ENCODE assay signal across 1 cellular context in genomic region chr7:101251871-101252659, GRCh38.
A peak's percentile ranks its signal among the peaks of the same experiment; 100 is the strongest.
TF ChIP-seq lines count a peak whose summit lies in the region.

No MANE protein-coding gene starts in this region.

TF ChIP-seq in HepG2, 621 proteins besides CTCF, POLR2A, EP300 and RAD21 (continued from another document and continues in another):
- TF ChIP-seq ZNF609 (CRISPR knock-in tag; IDR thresholded peaks at IDR 0.05; ENCODE audit: borderline replicate concordance), result peak; percentile 14; the same call in 1 of the 2 replicates
- peak; percentile 91; the same call in 1 of the 2 replicates for TF ChIP-seq KDM2A (CRISPR knock-in tag; IDR thresholded peaks at IDR 0.05; ENCODE audit: borderline replicate concordance, low read depth)
- no peak for TF ChIP-seq ZNF597 (CRISPR knock-in tag; IDR thresholded peaks at IDR 0.05)
- TF ChIP-seq SIN3A (IDR thresholded peaks at IDR 0.05; ENCODE audit: borderline replicate concordance, low read depth, low read length), result peak; percentile 92; the same call in 1 of the 2 replicates
- TF ChIP-seq ZNF230 (CRISPR knock-in tag; IDR thresholded peaks at IDR 0.05), result no peak
- TF ChIP-seq TBX2 (CRISPR knock-in tag; IDR thresholded peaks at IDR 0.05; ENCODE audit: borderline replicate concordance), result peak; percentile 56; the same call in 1 of the 2 replicates
- TF ChIP-seq TRAFD1 (CRISPR knock-in tag; IDR thresholded peaks at IDR 0.05; ENCODE audit: borderline replicate concordance), result 0 out of 2 replicates have a peak, but pooled peaks have one; percentile 83
- no peak for TF ChIP-seq TCF7L2 (IDR thresholded peaks at IDR 0.05; ENCODE audit: low read depth, low read length)
- TF ChIP-seq YEATS2 (CRISPR knock-in tag; IDR thresholded peaks at IDR 0.05; ENCODE audit: borderline replicate concordance), result peak; percentile 82; the same call in 1 of the 2 replicates
- TF ChIP-seq MED1 (CRISPR knock-in tag; IDR thresholded peaks at IDR 0.05), result peak; percentile 66
- peak; percentile 99 for TF ChIP-seq SAP130 (CRISPR knock-in tag; IDR thresholded peaks at IDR 0.05; ENCODE audit: low read depth)
- peak; percentile 80; the same call in 1 of the 2 replicates for TF ChIP-seq ELF4 (CRISPR knock-in tag; IDR thresholded peaks at IDR 0.05; ENCODE audit: borderline replicate concordance)
- peak; percentile 65; the same call in 1 of the 2 replicates for TF ChIP-seq THAP9 (CRISPR knock-in tag; IDR thresholded peaks at IDR 0.05; ENCODE audit: borderline replicate concordance)
- TF ChIP-seq REPIN1 (CRISPR knock-in tag; IDR thresholded peaks at IDR 0.05; ENCODE audit: borderline replicate concordance, low read depth), result peak; percentile 75; the same call in 1 of the 2 replicates
- no peak for TF ChIP-seq GZF1 (CRISPR knock-in tag; IDR thresholded peaks at IDR 0.05)
- TF ChIP-seq CREB1 (IDR thresholded peaks at IDR 0.05), result no peak
- TF ChIP-seq CREB1 (CRISPR knock-in tag; IDR thresholded peaks at IDR 0.05), result peak; percentile 49; the same call in 1 of the 2 replicates
- no peak for TF ChIP-seq TRIM24 (CRISPR knock-in tag; IDR thresholded peaks at IDR 0.05)
- TF ChIP-seq ZNF460 (CRISPR knock-in tag; IDR thresholded peaks at IDR 0.05; ENCODE audit: borderline replicate concordance), result 0 out of 2 replicates have a peak, but pooled peaks have one; percentile 7
- peak; percentile 62 for TF ChIP-seq HCFC1 (IDR thresholded peaks at IDR 0.05; ENCODE audit: low read depth, low read length)
- no peak for TF ChIP-seq TEAD2 (CRISPR knock-in tag; IDR thresholded peaks at IDR 0.05)
- peak; percentile 41; the same call in 1 of the 2 replicates for TF ChIP-seq ZNF503 (CRISPR knock-in tag; IDR thresholded peaks at IDR 0.05)
- TF ChIP-seq THRA (CRISPR knock-in tag; IDR thresholded peaks at IDR 0.05; ENCODE audit: borderline replicate concordance), result peak; percentile 36; the same call in 1 of the 2 replicates
- peak; percentile 19; the same call in 1 of the 2 replicates for TF ChIP-seq TFAP4 (IDR thresholded peaks at IDR 0.05; ENCODE audit: borderline replicate concordance, low read depth)
- no peak for TF ChIP-seq ZEB1 (IDR thresholded peaks at IDR 0.05; ENCODE audit: insufficient replicate concordance, low read depth)
- no peak for TF ChIP-seq ZNF580 (CRISPR knock-in tag; IDR thresholded peaks at IDR 0.05; ENCODE audit: borderline replicate concordance, low read depth)
- TF ChIP-seq ZMYM3 (CRISPR knock-in tag; IDR thresholded peaks at IDR 0.05), result 0 out of 2 replicates have a peak, but pooled peaks have one; percentile 17
- no peak for TF ChIP-seq PTBP1 (IDR thresholded peaks at IDR 0.05; ENCODE audit: low read depth, low read length, poor library complexity, severe bottlenecking)
- TF ChIP-seq RXRB (CRISPR knock-in tag; IDR thresholded peaks at IDR 0.05; ENCODE audit: borderline replicate concordance), result peak; percentile 33; the same call in 1 of the 2 replicates
- no peak for TF ChIP-seq PRMT3 (CRISPR knock-in tag; IDR thresholded peaks at IDR 0.05; ENCODE audit: borderline replicate concordance, low read depth)
- no peak for TF ChIP-seq HMGA1 (CRISPR knock-in tag; conservative IDR thresholded peaks at IDR 0.05)
- 0 out of 2 replicates have a peak, but pooled peaks have one; percentile 63 for TF ChIP-seq ZFP1 (CRISPR knock-in tag; IDR thresholded peaks at IDR 0.05)
- TF ChIP-seq THAP11 (CRISPR knock-in tag; IDR thresholded peaks at IDR 0.05), result peak; percentile 93
- TF ChIP-seq MTF2 (CRISPR knock-in tag; IDR thresholded peaks at IDR 0.05; ENCODE audit: borderline replicate concordance), result 0 out of 2 replicates have a peak, but pooled peaks have one; percentile 78
- TF ChIP-seq SMAD3 (CRISPR knock-in tag; IDR thresholded peaks at IDR 0.05), result no peak
- TF ChIP-seq HDAC2 (CRISPR knock-in tag; IDR thresholded peaks at IDR 0.05), result peak; percentile 56; the same call in 1 of the 2 replicates
- peak; percentile 17; the same call in 1 of the 2 replicates for TF ChIP-seq CREB3 (CRISPR knock-in tag; IDR thresholded peaks at IDR 0.05)
- TF ChIP-seq ZNF781 (CRISPR knock-in tag; IDR thresholded peaks at IDR 0.05; ENCODE audit: borderline replicate concordance, not compliant biosample characterization), result peak; percentile 45
- TF ChIP-seq ZNF354B (CRISPR knock-in tag; IDR thresholded peaks at IDR 0.05), result no peak
- 0 out of 2 replicates have a peak, but pooled peaks have one; percentile 65 for TF ChIP-seq ZNF335 (CRISPR knock-in tag; IDR thresholded peaks at IDR 0.05)
- no peak for TF ChIP-seq ZNF556 (CRISPR knock-in tag; IDR thresholded peaks at IDR 0.05; ENCODE audit: borderline replicate concordance)
- TF ChIP-seq ZNF770 (CRISPR knock-in tag; IDR thresholded peaks at IDR 0.05), result peak; percentile 65; the same call in 1 of the 2 replicates
- TF ChIP-seq ZNF326 (CRISPR knock-in tag; IDR thresholded peaks at IDR 0.05; ENCODE audit: borderline replicate concordance), result no peak
